In genomic region chr18:58166278-58166844, GRCh38 we compare ENCODE assay signal across 8 cellular contexts.
"Had no signal": no experiment of that assay in that cellular context is flagged by ENCODE, and none has a peak within 500 bp of the region (broad histone marks: within the 10 kb centered on the region; RNA-seq: fewer than 3 reads in every experiment).

No MANE protein-coding gene starts in this region.

- H3K27ac ChIP-seq: HL-60 had no signal

- H3K4me3 ChIP-seq: GM23338 had no signal

- H3K9me3 Mint-ChIP-seq: GM23338, H9, IgD-negative memory B cell had no signal

- H3K27me3 Mint-ChIP-seq: IgD-negative memory B cell had no signal

- H3K4me2 ChIP-seq: GM23338 had no signal

- H3K27ac Mint-ChIP-seq: GM23338, IgD-negative memory B cell had no signal

- H2AFZ ChIP-seq: GM23338 had no signal

- ATAC-seq: GM23338 had no signal

- H3K4me3 Mint-ChIP-seq: GM23338, H9, IgD-negative memory B cell had no signal

- DNase-seq: H9, HCEC 1CT, KBM-7 had no signal

- FAIRE-seq: H1, H54 had no signal
